Comparison of ENCODE assay signal across 8 cellular contexts in genomic region chr5:73201547-73202513, GRCh38. TPM values are rescaled to one million over a fixed set of nuclear protein-coding genes. Genes with fewer than 3 reads are reported as not detected.
A peak's percentile ranks its signal among the peaks of the same experiment; 100 is the strongest.
DNase-seq lines count a peak whose midpoint lies in the region; ATAC-seq, FAIRE-seq and TF ChIP-seq lines count a peak whose summit lies in the region.

No MANE protein-coding gene starts in this region.

- H4K20me1 ChIP-seq in mammary epithelial cell (ENCODE audit: insufficient read depth, low read length): no peaks in the 10 kb centered on the region
- H4K20me1 ChIP-seq in keratinocyte (ENCODE audit: control insufficient read depth, extremely low read depth, insufficient read depth, low read length): no peaks in the 10 kb centered on the region

- no peaks in the 10 kb centered on the region for H3K36me3 ChIP-seq in mammary epithelial cell (ENCODE audit: insufficient read depth, low read length)
- H3K36me3 ChIP-seq in keratinocyte (ENCODE audit: control insufficient read depth in 2 of 2, extremely low read depth in 1 of 2, insufficient read depth in 2 of 2, low read length in 2 of 2): no peaks in the 10 kb centered on the region

- 35% methylated on average over 24 of the region's 34 CpGs for WGBS in mammary epithelial cell (ENCODE audit: low coverage, missing lambda C conversion rate)

- peaks cover 3% of the 10 kb centered on the region for H3K27me3 ChIP-seq in mammary epithelial cell (ENCODE audit: insufficient read depth, low read length)
- peaks cover 10% of the 10 kb centered on the region for H3K27me3 ChIP-seq in keratinocyte (ENCODE audit: control insufficient read depth, extremely low read depth, insufficient read depth, low read length)

- in situ Hi-C loops in mammary epithelial cell (cut with MboI; ENCODE audit: low sequenced_read_pairs in 2 of 2): loop anchor here (5.0 to 25.0 kb wide), 3 partner anchors 117 to 235 kb away; partner anchors contain the start of gene FOXD1 (in 1 of the 2)

- ATAC-seq in GM21526 (IDR thresholded peaks at IDR 0.05; ENCODE audit: low FRiP score, unreplicated experiment) (peak; percentile 79), WTC11 (peak; percentile 99)

- H3K27ac Mint-ChIP-seq in WTC11: no peak overlapping the region

- peaks cover 10% of the 10 kb centered on the region for H3K9me3 Mint-ChIP-seq in WTC11

- peaks cover 33% of the 10 kb centered on the region for H3K27me3 Mint-ChIP-seq in WTC11 (ENCODE audit: low read depth)

- H3K36me3 Mint-ChIP-seq in WTC11: peaks cover 2% of the 10 kb centered on the region

- H3K9me1 ChIP-seq in keratinocyte (ENCODE audit: control insufficient read depth, extremely low read depth, insufficient read depth, low read length): no peaks in the 10 kb centered on the region

- TF ChIP-seq CTCF in C4-2B (conservative IDR thresholded peaks at IDR 0.05): peak; percentile 97
- TF ChIP-seq CTCF in WTC11 (IDR thresholded peaks at IDR 0.05): peak; percentile 89
- peak; percentile 45 to 94 for TF ChIP-seq CTCF in mammary epithelial cell (conservative IDR thresholded peaks at IDR 0.05 in 1 of 2, IDR thresholded peaks at IDR 0.05 in 1 of 2; ENCODE audit: extremely low read depth in 1 of 2, insufficient read depth in 1 of 2, low read depth in 1 of 2, low read length in 2 of 2)
- peak; percentile 64 to 93 (median 78) for TF ChIP-seq CTCF in keratinocyte (optimal IDR thresholded peaks at IDR 0.05 in 1 of 3, IDR thresholded peaks at IDR 0.05 in 1 of 3, conservative IDR thresholded peaks at IDR 0.05 in 1 of 3; ENCODE audit: extremely low read depth in 1 of 3, insufficient read depth in 2 of 3, low read length in 3 of 3)

- no TSS peak for BruUV-seq in mammary epithelial cell (replicated peaks; lab: Mats Ljungman, UMichigan)

- H3K27ac ChIP-seq in C4-2B (no peak overlapping the region), mammary epithelial cell (ENCODE audit: insufficient read depth, low read depth, low read length) (no peak overlapping the region), keratinocyte (ENCODE audit: control insufficient read depth, insufficient read depth, low read length) (no peak overlapping the region)

- POLR2A ChIA-PET in WTC11 (lab: Charles Lee): no interaction called here

- no peak for FAIRE-seq in keratinocyte (lab: Jason Lieb, UNC)

- dilution Hi-C loops in mammary epithelial cell (cut with HindIII; ENCODE audit: low sequenced_read_pairs): loop anchor here (5.0 kb wide), 1 partner anchor 105 kb away; no protein-coding TSS in a partner anchor
- dilution Hi-C loops in keratinocyte (cut with MboI; ENCODE audit: extremely low pct_ligation_motif_present, low sequenced_read_pairs): no loop called here

- H3K4me2 ChIP-seq in mammary epithelial cell (ENCODE audit: insufficient read depth, low read depth, low read length) (peak overlapping the region; percentile 73), keratinocyte (ENCODE audit: control insufficient read depth, extremely low read depth, insufficient read depth, low read depth, low read length) (peak overlapping the region; percentile 49)

- H3K4me1 ChIP-seq in mammary epithelial cell (ENCODE audit: insufficient read depth, low read length): peaks cover 5% of the 10 kb centered on the region
- H3K4me1 ChIP-seq in keratinocyte (ENCODE audit: control insufficient read depth, extremely low read depth, insufficient read depth, low read length): no peaks in the 10 kb centered on the region

- intact Hi-C loops in mammary epithelial cell (cut with micrococcal nuclease): loop anchor here (1.0 to 5.0 kb wide), 3 partner anchors 119 to 281 kb away; partner anchors contain the start of gene FCHO2

- H2AFZ ChIP-seq in mammary epithelial cell (ENCODE audit: low read depth, low read length): peak overlapping the region; percentile 70
- no peak overlapping the region for H2AFZ ChIP-seq in keratinocyte (ENCODE audit: control insufficient read depth, low read length)

- CTCF ChIA-PET in WTC11 (lab: Charles Lee): interaction anchor here (0.5 to 3.4 kb wide), 61 partner anchors 9 to 491 kb away, joined by 3 to 88 read pairs (median 4); partner anchors contain the start of genes FCHO2, FOXD1 and TMEM171
- CTCF ChIA-PET in mammary epithelial cell (lab: Charles Lee; ENCODE audit: low non-redundant PET): interaction anchor here (0.6 to 0.8 kb wide), 3 partner anchors 95 to 271 kb away, joined by 3 to 17 read pairs (median 4); no protein-coding TSS in a partner anchor

- H3K9ac ChIP-seq in mammary epithelial cell (ENCODE audit: insufficient read depth, low read length) (no peak overlapping the region), keratinocyte (ENCODE audit: control insufficient read depth, extremely low read depth, insufficient read depth, low read length) (no peak overlapping the region)

- H3K79me2 ChIP-seq in mammary epithelial cell (ENCODE audit: insufficient read depth, low read length) (no peaks in the 10 kb centered on the region), keratinocyte (ENCODE audit: control insufficient read depth, insufficient read depth, low read length) (no peaks in the 10 kb centered on the region)

- peak; percentile 45 for DNase-seq in MV-4-11 (lab: John Stamatoyannopoulos, UW)
- peak; percentile 96 for DNase-seq in WTC11 (ENCODE audit: low spot score)
- DNase-seq in mammary epithelial cell: peak; percentile 49
- peak; percentile 7 for DNase-seq in keratinocyte (ENCODE audit: low read depth, low spot score)
- peak; percentile 68 for DNase-seq in stimulated activated CD4-positive, alpha-beta T cell treated with anti-CD3 and anti-CD28 coated beads, Interleukin-1b, Interleukin-23, amount 100 ng/mL, for 48 hours
- no peak for DNase-seq in amniotic stem cell (lab: John Stamatoyannopoulos, UW)

- H3K4me3 Mint-ChIP-seq in WTC11: no peak overlapping the region

- H3K4me1 Mint-ChIP-seq in WTC11: peaks cover 9% of the 10 kb centered on the region

- H3K4me3 ChIP-seq in mammary epithelial cell (replicated peaks in 1 of 3; ENCODE audit: insufficient read depth in 1 of 3, low read depth in 2 of 3, low read length in 3 of 3): peak overlapping the region in 1 of 3 experiments; percentile 29
- H3K4me3 ChIP-seq in keratinocyte (ENCODE audit: control insufficient read depth in 2 of 3, extremely low read depth in 1 of 3, insufficient read depth in 2 of 3, low read depth in 1 of 3, low read length in 3 of 3): no peak overlapping the region

- no peaks in the 10 kb centered on the region for H3K9me3 ChIP-seq in mammary epithelial cell (replicated peaks; ENCODE audit: insufficient read depth, low read length)
- no peaks in the 10 kb centered on the region for H3K9me3 ChIP-seq in keratinocyte (ENCODE audit: control insufficient read depth, low read depth, low read length)

TF ChIP-seq in WTC11, 78 proteins besides CTCF, POLR2A, EP300 and RAD21 (continues in another document):
- TF ChIP-seq CBFB (CRISPR knock-in tag; IDR thresholded peaks at IDR 0.05; ENCODE audit: low read depth) (no peak), ETV6 (CRISPR knock-in tag; IDR thresholded peaks at IDR 0.05) (peak; percentile 65; the same call in 1 of the 2 replicates), MAX (CRISPR knock-in tag; IDR thresholded peaks at IDR 0.05) (peak; percentile 95), USF1 (CRISPR knock-in tag; IDR thresholded peaks at IDR 0.05) (peak; percentile 95), ZNF317 (CRISPR knock-in tag; IDR thresholded peaks at IDR 0.05; ENCODE audit: borderline replicate concordance, low read depth) (no peak), CREM (CRISPR knock-in tag; IDR thresholded peaks at IDR 0.05) (no peak), HMGA2 (CRISPR knock-in tag; IDR thresholded peaks at IDR 0.05) (no peak), JUN (CRISPR knock-in tag; IDR thresholded peaks at IDR 0.05) (no peak), RORB (CRISPR knock-in tag; IDR thresholded peaks at IDR 0.05) (no peak), NR1H2 (CRISPR knock-in tag; IDR thresholded peaks at IDR 0.05) (no peak), AR (CRISPR knock-in tag; IDR thresholded peaks at IDR 0.05) (no peak)

RNA-seq across cellular contexts. Expression of gene TMEM174, which starts 28.8 kb away (rescaled TPM):
- total RNA-seq in WTC11 (2021): not detected in 3 replicates
- total RNA-seq in mammary epithelial cell: not detected
- polyA plus RNA-seq in mammary epithelial cell: not detected
- polyA minus RNA-seq in mammary epithelial cell: not detected
- not detected in 3 replicates for polyA plus RNA-seq in keratinocyte
- polyA plus RNA-seq in keratinocyte (2011; ENCODE audit: low read depth): not detected
- polyA plus RNA-seq in keratinocyte (2011; cell fraction: cytosol; rRNA removed): not detected in 2 replicates
- not detected in 2 replicates for polyA plus RNA-seq in keratinocyte (2011; cell fraction: nucleus; rRNA removed)
- polyA plus RNA-seq in keratinocyte (2012; ENCODE audit: low replicate concordance): not detected in 2 replicates
- not detected in 3 replicates for polyA minus RNA-seq in keratinocyte
- not detected for polyA minus RNA-seq in keratinocyte (2011; cell fraction: cytosol; rRNA and poly(A)+ RNA removed)
- polyA minus RNA-seq in keratinocyte (2011; cell fraction: nucleus; rRNA and poly(A)+ RNA removed): not detected in 2 replicates
